8 cellular contexts compared by ENCODE assay signal in genomic region chr15:55197362-55197705, GRCh38. TPM values are rescaled to one million over a fixed set of nuclear protein-coding genes. Genes with fewer than 3 reads are reported as not detected.
DNase-seq lines count a peak whose midpoint lies in the region; ATAC-seq and TF ChIP-seq lines count a peak whose summit lies in the region.

No MANE protein-coding gene starts in this region.

- H3K9me3 ChIP-seq in BE2C (no peaks in the 10 kb centered on the region), esophagus muscularis mucosa (no peaks in the 10 kb centered on the region)

- peaks cover 2% of the 10 kb centered on the region for H3K9me3 Mint-ChIP-seq in stimulated activated effector memory CD8-positive, alpha-beta T cell treated with anti-CD3 and anti-CD28 coated beads, Interleukin-12 subunit alpha, Interleukin-12 subunit beta, amount 100 ng/mL, for 72 hours

- peak overlapping the region; percentile 90 to 94 (median 91) for H3K27ac ChIP-seq in esophagus muscularis mucosa (replicated peaks in 1 of 4)

- ATAC-seq in GM21390 (IDR thresholded peaks at IDR 0.05; ENCODE audit: unreplicated experiment): peak; percentile 24
- peak; percentile 0 for ATAC-seq in stimulated activated effector memory CD8-positive, alpha-beta T cell treated with anti-CD3 and anti-CD28 coated beads, Interleukin-12 subunit alpha, Interleukin-12 subunit beta, amount 100 ng/mL, for 72 hours

- H3K4me1 Mint-ChIP-seq in stimulated activated effector memory CD8-positive, alpha-beta T cell treated with anti-CD3 and anti-CD28 coated beads, Interleukin-12 subunit alpha, Interleukin-12 subunit beta, amount 100 ng/mL, for 72 hours: peaks cover 24% of the 10 kb centered on the region

- TF ChIP-seq POLR2A in esophagus muscularis mucosa (IDR thresholded peaks at IDR 0.05; ENCODE audit: low read depth): no peak

- H3K27ac Mint-ChIP-seq in stimulated activated effector memory CD8-positive, alpha-beta T cell treated with anti-CD3 and anti-CD28 coated beads, Interleukin-12 subunit alpha, Interleukin-12 subunit beta, amount 100 ng/mL, for 72 hours: no peak overlapping the region

- H3K4me3 ChIP-seq in BE2C (ENCODE audit: low read depth, low read length) (peak overlapping the region; percentile 89), esophagus muscularis mucosa (peak overlapping the region; percentile 76 to 87 (median 83))
- peak overlapping the region; percentile 79 for H3K4me3 ChIP-seq in Jurkat, Clone E6-1 (ENCODE audit: low read length)

- TF ChIP-seq CTCF in BE2C (IDR thresholded peaks at IDR 0.05; ENCODE audit: low read depth, low read length) (no peak), esophagus muscularis mucosa (IDR thresholded peaks at IDR 0.05) (no peak)

- H3K27me3 ChIP-seq in BE2C (no peaks in the 10 kb centered on the region), esophagus muscularis mucosa (no peaks in the 10 kb centered on the region)

- 2% methylated on average over 10 of the region's 10 CpGs for WGBS in esophagus muscularis mucosa

- H3K4me3 Mint-ChIP-seq in stimulated activated effector memory CD8-positive, alpha-beta T cell treated with anti-CD3 and anti-CD28 coated beads, Interleukin-12 subunit alpha, Interleukin-12 subunit beta, amount 100 ng/mL, for 72 hours: no peak overlapping the region

- H3K36me3 Mint-ChIP-seq in stimulated activated effector memory CD8-positive, alpha-beta T cell treated with anti-CD3 and anti-CD28 coated beads, Interleukin-12 subunit alpha, Interleukin-12 subunit beta, amount 100 ng/mL, for 72 hours: peaks cover 20% of the 10 kb centered on the region

- intact Hi-C loops in esophagus muscularis mucosa (cut with DNase I): loop anchor here (10.0 kb wide), 1 partner anchor 207 kb away; the partner anchor contains the start of genes CCPG1 and PIERCE2

- peaks cover 20% of the 10 kb centered on the region for H3K36me3 ChIP-seq in BE2C
- peaks cover 0 to 4% (median 2%) of the 10 kb centered on the region in 4 donors for H3K36me3 ChIP-seq in esophagus muscularis mucosa

- DNase-seq in BE2C: no peak
- DNase-seq in Jurkat, Clone E6-1 (ENCODE audit: low read depth, low spot score): no peak
- no peak for DNase-seq in esophagus muscularis mucosa (ENCODE audit: extremely low spot score)
- no peak for DNase-seq in stimulated activated effector memory CD8-positive, alpha-beta T cell treated with anti-CD3 and anti-CD28 coated beads, Interleukin-12 subunit alpha, Interleukin-12 subunit beta, amount 100 ng/mL, for 72 hours (ENCODE audit: low spot score in 2 of 2)
- DNase-seq in NCI-H2107 treated with DMSO at 0.1 percent for 48 hours (lab: John Stamatoyannopoulos, UW; ENCODE audit: unreplicated experiment): no peak
- DNase-seq in NOMO-1 treated with dmso at 0.1 percent for 144 hours (lab: John Stamatoyannopoulos, UW; ENCODE audit: unreplicated experiment): no peak
- no peak for DNase-seq in DMS79 (lab: John Stamatoyannopoulos, UW)

- TF ChIP-seq EP300 in esophagus muscularis mucosa (IDR thresholded peaks at IDR 0.05): no peak

- H3K4me1 ChIP-seq in BE2C (no peaks in the 10 kb centered on the region), esophagus muscularis mucosa (peaks cover 10 to 45% (median 35%) of the 10 kb centered on the region in 4 donors)

RNA-seq across cellular contexts. Expression of gene RSL24D1, which starts 0.6 kb away (rescaled TPM):
- 130 TPM for polyA plus RNA-seq in BE2C (2012; ENCODE audit: insufficient read depth, insufficient read length, low read depth)
- 195 TPM for polyA plus RNA-seq in Jurkat, Clone E6-1 (2012; ENCODE audit: insufficient read depth, insufficient read length)
- total RNA-seq in esophagus muscularis mucosa: 10 to 100 TPM; 49.8 to 92.4 (median 75.5) TPM
